1 cellular context compared by ENCODE assay signal in genomic region chr14:87630808-87631207, GRCh38.
TF ChIP-seq lines count a peak whose summit lies in the region.

No MANE protein-coding gene starts in this region.

TF ChIP-seq in GM23338, 12 proteins besides CTCF, POLR2A, EP300 and RAD21 (continued from another document):
- TF ChIP-seq ETS1 (IDR thresholded peaks at IDR 0.05) (no peak), STAT1 (IDR thresholded peaks at IDR 0.05; ENCODE audit: unreplicated experiment) (no peak), JUNB (IDR thresholded peaks at IDR 0.05; ENCODE audit: unreplicated experiment) (no peak), EZH2 (IDR thresholded peaks at IDR 0.05; ENCODE audit: low read depth, unreplicated experiment) (no peak), NANOG (IDR thresholded peaks at IDR 0.05; ENCODE audit: borderline replicate concordance) (no peak), REST (IDR thresholded peaks at IDR 0.05; ENCODE audit: unreplicated experiment) (no peak), EZH2phosphoT487 (IDR thresholded peaks at IDR 0.05; ENCODE audit: unreplicated experiment) (no peak), ZNF114 (CRISPR knock-in tag; IDR thresholded peaks at IDR 0.05) (no peak)
